ENCODE assay signal across 1 cellular context in the genomic region with DNA sequence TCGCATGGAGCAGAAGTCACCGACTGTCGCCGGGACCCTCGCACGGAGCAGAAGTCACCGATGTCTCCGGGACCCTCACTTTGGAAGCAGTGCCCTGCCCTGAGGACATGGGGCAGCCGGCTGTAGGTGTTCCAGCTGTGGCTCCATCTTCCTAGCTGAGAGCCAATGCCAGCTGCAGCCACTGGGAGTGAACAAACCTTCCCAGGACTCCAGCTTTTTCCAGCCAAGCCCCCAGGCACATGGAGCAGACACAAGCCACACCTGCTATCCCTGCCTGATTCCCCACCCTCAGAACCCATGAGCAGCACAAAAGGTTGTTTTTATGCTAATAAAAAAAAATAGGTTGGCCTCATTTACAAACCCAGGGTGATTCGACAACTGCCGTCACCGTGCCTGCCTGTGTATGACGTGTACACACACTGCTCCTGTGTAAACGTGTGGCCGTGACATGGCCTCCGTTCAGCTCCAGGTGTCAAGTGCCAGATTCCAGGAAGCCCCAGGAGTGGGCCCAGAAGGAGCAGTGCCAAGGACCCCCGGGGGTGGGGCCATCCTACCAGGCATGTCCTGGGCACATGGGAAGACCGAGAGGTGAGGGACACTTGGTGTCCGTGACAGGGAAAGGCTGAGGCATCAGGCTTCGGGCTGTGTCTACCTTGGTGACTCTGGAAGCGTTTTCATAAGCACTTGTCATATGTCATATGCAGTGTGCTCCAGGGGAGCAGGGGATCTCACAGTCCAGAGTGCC.
TF ChIP-seq lines count a peak whose summit lies in the region.

No MANE protein-coding gene starts in this region.

TF ChIP-seq in H1, 55 proteins besides CTCF, POLR2A, EP300 and RAD21 (continued from another document):
- TF ChIP-seq TCF12 (IDR thresholded peaks at IDR 0.05; ENCODE audit: low read depth, low read length) (no peak), SRF (IDR thresholded peaks at IDR 0.05; ENCODE audit: low read depth, low read length) (no peak), KDM4A (IDR thresholded peaks at IDR 0.05; ENCODE audit: low read depth, low read length, severe bottlenecking) (no peak), EGR1 (IDR thresholded peaks at IDR 0.05; ENCODE audit: borderline replicate concordance, low read depth, low read length) (no peak), TBP (IDR thresholded peaks at IDR 0.05; ENCODE audit: low read depth, low read length) (no peak), SUZ12 (IDR thresholded peaks at IDR 0.05; ENCODE audit: low read length) (no peak), SAP30 (IDR thresholded peaks at IDR 0.05; ENCODE audit: insufficient read depth, insufficient replicate concordance, low read length) (no peak), TEAD4 (IDR thresholded peaks at IDR 0.05; ENCODE audit: low read depth, low read length) (no peak), SP4 (IDR thresholded peaks at IDR 0.05; ENCODE audit: low read length) (no peak), CTBP2 (IDR thresholded peaks at IDR 0.05; ENCODE audit: borderline replicate concordance, insufficient read depth, insufficient read length, low read length) (no peak), SIN3A (conservative IDR thresholded peaks at IDR 0.05 in 1 of 2, IDR thresholded peaks at IDR 0.05 in 1 of 2; ENCODE audit: low read depth in 1 of 2, low read length in 2 of 2) (no peak), EZH2 (IDR thresholded peaks at IDR 0.05; ENCODE audit: low read depth, low read length, severe bottlenecking) (no peak), CHD1 (IDR thresholded peaks at IDR 0.05; ENCODE audit: low read depth, low read length) (no peak)
